16 cellular contexts compared by ENCODE assay signal in the genomic region with DNA sequence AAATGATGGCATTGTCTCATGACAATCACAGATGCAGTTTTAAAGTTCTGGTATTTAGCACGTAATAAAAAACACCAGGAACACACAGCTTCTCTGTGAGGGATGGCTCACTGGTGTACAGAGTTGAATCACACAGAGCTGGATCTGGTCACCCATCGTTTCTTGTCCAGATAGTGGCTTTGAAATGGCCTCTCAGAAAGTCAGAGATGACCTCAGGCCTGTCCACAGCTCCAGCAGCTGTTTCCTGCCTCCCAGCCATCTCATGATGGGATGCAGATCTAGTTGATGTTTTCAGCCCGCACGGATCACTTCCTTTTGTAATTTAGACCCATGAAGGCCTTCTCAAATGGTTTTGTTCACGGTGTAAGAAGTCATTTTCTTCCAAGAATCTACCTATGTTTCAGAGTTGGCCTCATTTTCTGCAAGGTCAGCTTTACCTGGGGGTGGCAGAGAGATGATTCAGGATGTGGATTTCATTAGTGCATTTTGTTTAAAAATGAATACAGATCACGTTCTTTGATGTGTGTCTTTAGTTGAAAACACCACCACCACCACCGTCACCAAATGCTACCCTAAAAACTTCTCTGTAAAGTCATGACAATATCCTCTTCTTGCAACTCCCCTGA.
"Had no signal": no experiment of that assay in that cellular context is flagged by ENCODE, and none has a peak within 500 bp of the region (broad histone marks: within the 10 kb centered on the region; RNA-seq: fewer than 3 reads in every experiment).

No MANE protein-coding gene starts in this region.

- H3K4me3 ChIP-seq: body of pancreas, left ventricle myocardium inferior, skin epidermis, tibial nerve had no signal

- H3K27ac Mint-ChIP-seq: activated T-helper 2 cell treated with anti-CD3 and anti-CD28 coated beads, Interferon-gamma antibody, Interleukin-2, Interleukin-4, amounts not matched to agents 10 μg/mL and 5 μg/mL and 100 μg/mL, durations not matched to agents 14 hours and 24 hours and 36 hours; effector memory CD8-positive, alpha-beta T cell had no signal

- ATAC-seq: body of pancreas; effector memory CD8-positive, alpha-beta T cell had no signal

- H3K9ac ChIP-seq: parathyroid adenoma had no signal

- H3K36me3 ChIP-seq: left ventricle myocardium inferior, tibial nerve had no signal

- H3K9me3 Mint-ChIP-seq: activated T-helper 2 cell treated with anti-CD3 and anti-CD28 coated beads, Interferon-gamma antibody, Interleukin-2, Interleukin-4, amounts not matched to agents 10 μg/mL and 5 μg/mL and 100 μg/mL, durations not matched to agents 14 hours and 24 hours and 36 hours; effector memory CD8-positive, alpha-beta T cell had no signal

- H3K79me2 ChIP-seq: parathyroid adenoma had no signal

- H3K27me3 ChIP-seq: body of pancreas, tibial nerve had no signal

- H3K4me3 Mint-ChIP-seq: effector memory CD8-positive, alpha-beta T cell had no signal

- H2AFZ ChIP-seq: parathyroid adenoma had no signal

- H3K9me3 ChIP-seq: body of pancreas, left ventricle myocardium inferior, tibial nerve had no signal

- FAIRE-seq: keratinocyte had no signal

- H3K27ac ChIP-seq: body of pancreas, left ventricle myocardium inferior, parathyroid adenoma, tibial nerve had no signal

- DNase-seq: activated CD4-positive, alpha-beta T cell treated with anti-CD3 and anti-CD28 coated beads, Interleukin-2, amount 50 U/mL, for 1 hour; activated CD4-positive, CD25-positive, alpha-beta regulatory T cell; activated naive CD4-positive, alpha-beta T cell treated with anti-CD3 and anti-CD28 coated beads, Interleukin-2, amount 50 U/mL, for 16 hours; activated T-cell treated with anti-CD3 and anti-CD28 coated beads for 4 hours; body of pancreas; central memory CD4-positive, alpha-beta T cell; cortex of kidney; effector memory CD8-positive, alpha-beta T cell; left ventricle myocardium inferior; mesendoderm; retina had no signal

- H3K4me1 ChIP-seq: left ventricle myocardium inferior, parathyroid adenoma, tibial nerve had no signal
